Comparison of ENCODE assay signal across 2 cellular contexts in genomic region chr10:12279281-12279680, GRCh38.
A peak's percentile ranks its signal among the peaks of the same experiment; 100 is the strongest.
TF ChIP-seq lines count a peak whose summit lies in the region.

No MANE protein-coding gene starts in this region.

TF ChIP-seq in IMR-90, 13 proteins besides CTCF, POLR2A, EP300 and RAD21:
- TF ChIP-seq CEBPB (IDR thresholded peaks at IDR 0.05; ENCODE audit: low read depth, low read length), result peak; percentile 71
- no peak for TF ChIP-seq FOS (IDR thresholded peaks at IDR 0.05; ENCODE audit: low read depth, low read length)
TF ChIP-seq in IMR-90: peak in this region for 1.

TF ChIP-seq in HEK293T, 16 proteins besides CTCF, POLR2A, EP300 and RAD21:
- TF ChIP-seq SP1 (IDR thresholded peaks at IDR 0.05) (no peak), NFRKB (IDR thresholded peaks at IDR 0.05) (no peak), ARNT (IDR thresholded peaks at IDR 0.05) (no peak), FOXM1 (IDR thresholded peaks at IDR 0.05; ENCODE audit: borderline replicate concordance) (no peak), BHLHE40 (IDR thresholded peaks at IDR 0.05; ENCODE audit: borderline replicate concordance) (no peak), FOXA1 (IDR thresholded peaks at IDR 0.05) (no peak), ZNF384 (IDR thresholded peaks at IDR 0.05) (no peak), FOXK2 (IDR thresholded peaks at IDR 0.05) (no peak), L3MBTL2 (conservative IDR thresholded peaks at IDR 0.05) (no peak), CTBP1 (IDR thresholded peaks at IDR 0.05; ENCODE audit: borderline replicate concordance) (no peak), ELF4 (IDR thresholded peaks at IDR 0.05) (no peak), HDGF (IDR thresholded peaks at IDR 0.05; ENCODE audit: borderline replicate concordance) (no peak), TARDBP (IDR thresholded peaks at IDR 0.05) (no peak), SUZ12 (IDR thresholded peaks at IDR 0.05) (no peak), LEF1 (IDR thresholded peaks at IDR 0.05; ENCODE audit: borderline replicate concordance) (no peak), PKNOX1 (IDR thresholded peaks at IDR 0.05) (no peak)
